In genomic region chr6:20873425-20874190, GRCh38 we compare ENCODE assay signal across 1 cellular context.
TF ChIP-seq lines count a peak whose summit lies in the region.

No MANE protein-coding gene starts in this region.

TF ChIP-seq in HCT116, 20 proteins besides CTCF, POLR2A, EP300 and RAD21 (continued from another document):
- TF ChIP-seq, protein P1, sequence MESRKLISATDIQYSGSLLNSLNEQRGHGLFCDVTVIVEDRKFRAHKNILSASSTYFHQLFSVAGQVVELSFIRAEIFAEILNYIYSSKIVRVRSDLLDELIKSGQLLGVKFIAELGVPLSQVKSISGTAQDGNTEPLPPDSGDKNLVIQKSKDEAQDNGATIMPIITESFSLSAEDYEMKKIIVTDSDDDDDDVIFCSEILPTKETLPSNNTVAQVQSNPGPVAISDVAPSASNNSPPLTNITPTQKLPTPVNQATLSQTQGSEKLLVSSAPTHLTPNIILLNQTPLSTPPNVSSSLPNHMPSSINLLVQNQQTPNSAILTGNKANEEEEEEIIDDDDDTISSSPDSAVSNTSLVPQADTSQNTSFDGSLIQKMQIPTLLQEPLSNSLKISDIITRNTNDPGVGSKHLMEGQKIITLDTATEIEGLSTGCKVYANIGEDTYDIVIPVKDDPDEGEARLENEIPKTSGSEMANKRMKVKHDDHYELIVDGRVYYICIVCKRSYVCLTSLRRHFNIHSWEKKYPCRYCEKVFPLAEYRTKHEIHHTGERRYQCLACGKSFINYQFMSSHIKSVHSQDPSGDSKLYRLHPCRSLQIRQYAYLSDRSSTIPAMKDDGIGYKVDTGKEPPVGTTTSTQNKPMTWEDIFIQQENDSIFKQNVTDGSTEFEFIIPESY (IDR thresholded peaks at IDR 0.05; ENCODE audit: extremely low read depth, insufficient replicate concordance, low read length): no peak
- TF ChIP-seq TCF7L2 (IDR thresholded peaks at IDR 0.05; ENCODE audit: borderline replicate concordance, extremely low read depth, insufficient read depth, insufficient read length) (no peak), EZH2phosphoT487 (IDR thresholded peaks at IDR 0.05; ENCODE audit: borderline replicate concordance) (no peak), CBX3 (IDR thresholded peaks at IDR 0.05; ENCODE audit: low read depth) (no peak), SRF (IDR thresholded peaks at IDR 0.05; ENCODE audit: low read depth) (no peak), SP1 (IDR thresholded peaks at IDR 0.05; ENCODE audit: low read depth) (no peak), EZH2 (IDR thresholded peaks at IDR 0.05) (no peak), CEBPB (IDR thresholded peaks at IDR 0.05; ENCODE audit: low read depth) (no peak), ATF3 (IDR thresholded peaks at IDR 0.05) (no peak), YY1 (IDR thresholded peaks at IDR 0.05; ENCODE audit: extremely low read depth, insufficient replicate concordance, low read depth, low read length) (no peak), POLR2AphosphoS5 (IDR thresholded peaks at IDR 0.05; ENCODE audit: low read depth, low read length) (no peak), ZFX (IDR thresholded peaks at IDR 0.05) (no peak)
- TF ChIP-seq, protein P2, sequence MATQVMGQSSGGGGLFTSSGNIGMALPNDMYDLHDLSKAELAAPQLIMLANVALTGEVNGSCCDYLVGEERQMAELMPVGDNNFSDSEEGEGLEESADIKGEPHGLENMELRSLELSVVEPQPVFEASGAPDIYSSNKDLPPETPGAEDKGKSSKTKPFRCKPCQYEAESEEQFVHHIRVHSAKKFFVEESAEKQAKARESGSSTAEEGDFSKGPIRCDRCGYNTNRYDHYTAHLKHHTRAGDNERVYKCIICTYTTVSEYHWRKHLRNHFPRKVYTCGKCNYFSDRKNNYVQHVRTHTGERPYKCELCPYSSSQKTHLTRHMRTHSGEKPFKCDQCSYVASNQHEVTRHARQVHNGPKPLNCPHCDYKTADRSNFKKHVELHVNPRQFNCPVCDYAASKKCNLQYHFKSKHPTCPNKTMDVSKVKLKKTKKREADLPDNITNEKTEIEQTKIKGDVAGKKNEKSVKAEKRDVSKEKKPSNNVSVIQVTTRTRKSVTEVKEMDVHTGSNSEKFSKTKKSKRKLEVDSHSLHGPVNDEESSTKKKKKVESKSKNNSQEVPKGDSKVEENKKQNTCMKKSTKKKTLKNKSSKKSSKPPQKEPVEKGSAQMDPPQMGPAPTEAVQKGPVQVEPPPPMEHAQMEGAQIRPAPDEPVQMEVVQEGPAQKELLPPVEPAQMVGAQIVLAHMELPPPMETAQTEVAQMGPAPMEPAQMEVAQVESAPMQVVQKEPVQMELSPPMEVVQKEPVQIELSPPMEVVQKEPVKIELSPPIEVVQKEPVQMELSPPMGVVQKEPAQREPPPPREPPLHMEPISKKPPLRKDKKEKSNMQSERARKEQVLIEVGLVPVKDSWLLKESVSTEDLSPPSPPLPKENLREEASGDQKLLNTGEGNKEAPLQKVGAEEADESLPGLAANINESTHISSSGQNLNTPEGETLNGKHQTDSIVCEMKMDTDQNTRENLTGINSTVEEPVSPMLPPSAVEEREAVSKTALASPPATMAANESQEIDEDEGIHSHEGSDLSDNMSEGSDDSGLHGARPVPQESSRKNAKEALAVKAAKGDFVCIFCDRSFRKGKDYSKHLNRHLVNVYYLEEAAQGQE (IDR thresholded peaks at IDR 0.05; ENCODE audit: low read depth): no peak
